Comparison of ENCODE assay signal across 8 cellular contexts in genomic region chr1:31977361-31978131, GRCh38. TPM values are rescaled to one million over a fixed set of nuclear protein-coding genes. Genes with fewer than 3 reads are reported as not detected.
DNase-seq lines count a peak whose midpoint lies in the region; ATAC-seq, FAIRE-seq and TF ChIP-seq lines count a peak whose summit lies in the region.

No MANE protein-coding gene starts in this region.

- H2BK15ac ChIP-seq in neuronal stem cell (ENCODE audit: low read length), result no peak overlapping the region

- DNase-seq in GM10266 (ENCODE audit: extremely low spot score) (peak; percentile 28), NCI-H82 (lab: John Stamatoyannopoulos, UW) (peak; percentile 81), dermis blood vessel endothelial cell (peak; percentile 49), neuronal stem cell (ENCODE audit: low spot score) (no peak), GM12892 (ENCODE audit: insufficient read length) (no peak)
- no peak for DNase-seq in activated CD8-positive, alpha-beta memory T cell treated with anti-CD3 and anti-CD28 coated beads for 24 hours
- DNase-seq in NK-92 treated with Interleukin-12 subunit alpha and Interleukin-12 subunit beta, amount 100 ng/mL, for 24 hours (lab: John Stamatoyannopoulos, UW), result no peak

- H2BK12ac ChIP-seq in neuronal stem cell (ENCODE audit: low read length), result no peak overlapping the region

- no peaks in the 10 kb centered on the region for H3K9me3 ChIP-seq in neuronal stem cell (replicated peaks in 1 of 2; ENCODE audit: control insufficient read depth in 2 of 2, insufficient read depth in 1 of 2, low read depth in 1 of 2, low read length in 2 of 2)

- peak overlapping the region; percentile 59 for H3K14ac ChIP-seq in neuronal stem cell (ENCODE audit: low read length)

- TF ChIP-seq POLR2A in GM12892 (IDR thresholded peaks at IDR 0.05; ENCODE audit: low read depth, low read length), result no peak

- H4K8ac ChIP-seq in neuronal stem cell (ENCODE audit: low read depth, low read length), result no peak overlapping the region

- H3K18ac ChIP-seq in neuronal stem cell (ENCODE audit: low read length), result no peak overlapping the region

- no peaks in the 10 kb centered on the region for H3K36me3 ChIP-seq in neuronal stem cell (replicated peaks in 1 of 2; ENCODE audit: control insufficient read depth in 2 of 2, insufficient read depth in 2 of 2, low read length in 2 of 2)

- no peak overlapping the region for H2BK120ac ChIP-seq in neuronal stem cell (ENCODE audit: low read depth, low read length)

- no peak overlapping the region for H3K4ac ChIP-seq in neuronal stem cell (ENCODE audit: low read length)

- no peak overlapping the region for H3K27ac ChIP-seq in neuronal stem cell (replicated peaks; ENCODE audit: low read length)

- peaks cover 3 to 8% of the 10 kb centered on the region in 2 donors for H3K4me1 ChIP-seq in neuronal stem cell (ENCODE audit: control insufficient read depth in 2 of 2, insufficient read depth in 1 of 2, low read depth in 1 of 2, low read length in 2 of 2)

- H2BK5ac ChIP-seq in neuronal stem cell (ENCODE audit: low read length), result no peak overlapping the region

- no CpG with 5 or more reads among the region's 6 CpGs for WGBS in neuronal stem cell (ENCODE audit: extremely low coverage in 2 of 2, insufficient read length in 2 of 2, insufficient replicate concordance in 1 of 2), 2 donors

- H2AFZ ChIP-seq in neuronal stem cell (ENCODE audit: low read length), result peak overlapping the region; percentile 19

- H4K91ac ChIP-seq in neuronal stem cell (ENCODE audit: low read depth, low read length, poor library complexity), result no peak overlapping the region

- H3K27me3 ChIP-seq in neuronal stem cell (ENCODE audit: control insufficient read depth in 3 of 3, insufficient read depth in 3 of 3, low read depth in 1 of 3, low read length in 3 of 3), result peaks cover 0 to 2% (median 0%) of the 10 kb centered on the region in 3 experiments

- no peak overlapping the region for H3K23ac ChIP-seq in neuronal stem cell (ENCODE audit: low read depth, low read length, poor library complexity)

- no peak overlapping the region for H3K9ac ChIP-seq in neuronal stem cell (ENCODE audit: low read depth, low read length, poor library complexity)

- H3K79me1 ChIP-seq in neuronal stem cell (ENCODE audit: low read depth, low read length), result no peaks in the 10 kb centered on the region

- no peak overlapping the region for H3K4me2 ChIP-seq in neuronal stem cell (ENCODE audit: insufficient read depth, low read length, poor library complexity, severe bottlenecking)

- H3K4me3 ChIP-seq in neuronal stem cell (ENCODE audit: low read length in 2 of 2), result no peak overlapping the region

- TF ChIP-seq CTCF in GM10266 (IDR thresholded peaks at IDR 0.05; ENCODE audit: control insufficient read depth, insufficient read depth, low read depth, missing control alignments), result peak; percentile 41

- H2AK5ac ChIP-seq in neuronal stem cell (ENCODE audit: low read depth, low read length), result no peak overlapping the region

- no peak for FAIRE-seq in GM12892 (lab: Jason Lieb, UNC)

- no peak for ATAC-seq in HG03095 (IDR thresholded peaks at IDR 0.05; ENCODE audit: unreplicated experiment)

RNA-seq across cellular contexts. Expression of gene KHDRBS1, which starts 36.1 kb away (rescaled TPM):
- 60.9 and 143 TPM in 2 replicates for total RNA-seq in dermis blood vessel endothelial cell
- 280 TPM for polyA plus RNA-seq in neuronal stem cell (2013, experiment 1 of 2)
- polyA plus RNA-seq in neuronal stem cell (2013, experiment 2 of 2), result 296 TPM
- polyA plus RNA-seq in GM12892 (2012; ENCODE audit: missing spikeins), result 141 TPM

RNA-seq across cellular contexts. Expression of gene PTP4A2, which starts 39.4 kb away (rescaled TPM):
- 199 and 243 TPM in 2 replicates for total RNA-seq in dermis blood vessel endothelial cell
- polyA plus RNA-seq in neuronal stem cell (2013, experiment 1 of 2), result 306 TPM
- 334 TPM for polyA plus RNA-seq in neuronal stem cell (2013, experiment 2 of 2)
- polyA plus RNA-seq in GM12892 (2012; ENCODE audit: missing spikeins), result 377 TPM

Comparison
In these comparisons a context has a peak if more than half of its experiments do, and no peak if none do; other contexts are left out.
1. DNase-seq: peak in GM10266 (single experiment), NCI-H82 (single experiment) and dermis blood vessel endothelial cell (single experiment); none in neuronal stem cell (single experiment), activated CD8-positive, alpha-beta memory T cell treated with anti-CD3 and anti-CD28 coated beads for 24 hours (single experiment), GM12892 (single experiment) and NK-92 treated with Interleukin-12 subunit alpha and Interleukin-12 subunit beta, amount 100 ng/mL, for 24 hours (single experiment).